23 cellular contexts compared by ENCODE assay signal in the genomic region with DNA sequence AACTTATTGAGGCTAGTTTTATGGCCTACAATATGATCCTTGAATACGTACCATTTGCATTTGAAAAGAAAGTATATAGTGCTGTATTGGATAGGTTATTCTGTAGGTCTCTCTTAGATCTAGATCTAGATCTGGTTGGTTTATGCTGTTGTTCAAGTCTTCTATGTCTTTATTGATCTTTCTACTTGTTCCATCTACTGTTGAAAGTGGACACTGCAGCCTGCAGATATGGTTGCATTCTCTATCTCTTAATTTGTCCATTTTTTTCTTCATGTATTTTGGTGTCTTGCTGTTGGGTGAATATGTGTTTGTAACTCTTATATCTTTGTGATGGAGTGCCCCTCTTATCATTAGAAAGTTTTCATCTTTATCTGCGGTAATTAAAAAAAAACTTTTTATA.
DNase-seq lines count a peak whose midpoint lies in the region; ATAC-seq, FAIRE-seq and TF ChIP-seq lines count a peak whose summit lies in the region.
"Had no signal": no experiment of that assay in that cellular context is flagged by ENCODE, and none has a peak within 500 bp of the region (broad histone marks: within the 10 kb centered on the region; RNA-seq: fewer than 3 reads in every experiment).

No MANE protein-coding gene starts in this region.

- FAIRE-seq in H54 (lab: Jason Lieb, UNC) (peak; percentile 57), kidney (lab: Jason Lieb, UNC) (no peak)

- POLR2A ChIA-PET in GM10248 (lab: Yijun Ruan, JAX), result no interaction called here

- DNase-seq in GM10248 (ENCODE audit: extremely low spot score) (no peak), H54 (ENCODE audit: insufficient read length, low spot score) (no peak), RWPE2 (ENCODE audit: low spot score) (no peak), kidney (no peak), A172 (ENCODE audit: low spot score) (no peak), globus pallidus (ENCODE audit: low spot score) (no peak), erythroblast (lab: John Stamatoyannopoulos, UW) (no peak)
- DNase-seq: activated CD4-positive, alpha-beta T cell treated with anti-CD3 and anti-CD28 coated beads, Interleukin-2, amount 50 U/mL, for 4 hours; activated CD8-positive, alpha-beta memory T cell treated with anti-CD3 and anti-CD28 coated beads, Interleukin-2, amount 50 U/mL, for 48 hours; activated naive CD8-positive, alpha-beta T cell treated with anti-CD3 and anti-CD28 coated beads, Interleukin-2, amount 10 ng/mL, durations not matched to agents 7 days and 5 days; body of pancreas; effector CD8-positive, alpha-beta T cell; glutamatergic neuron; HCEC 1CT; left cardiac atrium; mesendoderm; naive B cell; NCI-H146; NCI-H82; right cardiac atrium; stimulated activated CD4-positive, alpha-beta T cell treated with anti-CD3 and anti-CD28 coated beads, Interleukin-12 subunit alpha, Interleukin-12 subunit beta, amount 100 ng/mL, for 4 hours; stimulated activated naive CD8-positive, alpha-beta T cell treated with anti-CD3 and anti-CD28 coated beads, Interleukin-15, amount 100 ng/mL, for 72 hours had no signal

- H3K4me1 ChIP-seq in RWPE2 (ENCODE audit: insufficient read depth, poor library complexity, severe bottlenecking) (no peaks in the 10 kb centered on the region), kidney (ENCODE audit: control insufficient read depth in 1 of 2, insufficient read depth in 1 of 2, low read depth in 1 of 2, low read length in 2 of 2) (no peaks in the 10 kb centered on the region)
- H3K4me1 ChIP-seq: body of pancreas, tibial nerve had no signal

- no peak overlapping the region for H3K27ac ChIP-seq in RWPE2 (ENCODE audit: poor library complexity, severe bottlenecking)
- H3K27ac ChIP-seq in kidney (ENCODE audit: low read depth in 2 of 2, low read length in 2 of 2), result no peak overlapping the region
- H3K27ac ChIP-seq: body of pancreas, tibial nerve had no signal

- no peaks in the 10 kb centered on the region for H3K9me3 ChIP-seq in RWPE2 (ENCODE audit: severe bottlenecking)
- no peaks in the 10 kb centered on the region for H3K9me3 ChIP-seq in kidney (ENCODE audit: control insufficient read depth in 1 of 2, low read length in 2 of 2)
- H3K9me3 ChIP-seq: body of pancreas, tibial nerve had no signal

- intact Hi-C loops in kidney (cut with DNase I), result no loop called here

- CTCF ChIA-PET in GM10248 (lab: Yijun Ruan, JAX), result no interaction called here

- ATAC-seq in RWPE2 (ENCODE audit: low read depth), result 0 out of 3 replicates have a peak, but pooled peaks have one; percentile 41
- ATAC-seq: body of pancreas; left cardiac atrium; right cardiac atrium; stimulated activated naive CD8-positive, alpha-beta T cell treated with anti-CD3 and anti-CD28 coated beads, Interleukin-15, amount 100 ng/mL, for 72 hours had no signal

- TF ChIP-seq POLR2A in H54 (IDR thresholded peaks at IDR 0.05; ENCODE audit: low read depth, low read length) (no peak), erythroblast (IDR thresholded peaks at IDR 0.05; ENCODE audit: low read length) (no peak)

- TF ChIP-seq CTCF in GM10248 (IDR thresholded peaks at IDR 0.05; ENCODE audit: control extremely low read depth, extremely low read depth, low read depth, missing control alignments) (peak; percentile 11), RWPE2 (IDR thresholded peaks at IDR 0.05; ENCODE audit: poor library complexity, severe bottlenecking) (peak; percentile 38), kidney (IDR thresholded peaks at IDR 0.05; ENCODE audit: borderline replicate concordance, extremely low read depth, insufficient read depth) (peak; percentile 1)

- no peak overlapping the region for H3K9ac ChIP-seq in kidney (ENCODE audit: low read length in 2 of 2)

- H3K27me3 ChIP-seq in RWPE2 (ENCODE audit: insufficient read depth, poor library complexity, severe bottlenecking), result no peaks in the 10 kb centered on the region
- H3K27me3 ChIP-seq: body of pancreas, tibial nerve had no signal

- H3K4me3 ChIP-seq in RWPE2 (ENCODE audit: severe bottlenecking), result no peak overlapping the region
- no peak overlapping the region for H3K4me3 ChIP-seq in kidney (ENCODE audit: low read length in 2 of 2)
- H3K4me3 ChIP-seq: body of pancreas, tibial nerve had no signal

- H3K36me3 ChIP-seq in RWPE2 (ENCODE audit: low read depth) (no peaks in the 10 kb centered on the region), kidney (ENCODE audit: control insufficient read depth in 1 of 2, insufficient read depth in 2 of 2, low read length in 2 of 2) (no peaks in the 10 kb centered on the region)
- H3K36me3 ChIP-seq: tibial nerve had no signal
